In genomic region chr15:41483115-41483514, GRCh38 we compare ENCODE assay signal across 10 cellular contexts.
DNase-seq lines count a peak whose midpoint lies in the region; ATAC-seq and TF ChIP-seq lines count a peak whose summit lies in the region.
"Had no signal": no experiment of that assay in that cellular context is flagged by ENCODE, and none has a peak within 500 bp of the region (broad histone marks: within the 10 kb centered on the region; RNA-seq: fewer than 3 reads in every experiment).

No MANE protein-coding gene starts in this region.

- DNase-seq in GM13977 (ENCODE audit: low spot score) (peak; percentile 89), iPS-NIHi7 (ENCODE audit: extremely low spot score) (no peak), retina (no peak), NCI-H187 (lab: John Stamatoyannopoulos, UW) (no peak)
- no peak for DNase-seq in effector memory CD4-positive, alpha-beta T cell
- DNase-seq: NCI-H2171 had no signal

- H3K27ac ChIP-seq in effector memory CD4-positive, alpha-beta T cell (ENCODE audit: insufficient read depth, low read length, poor library complexity, severe bottlenecking): peak overlapping the region; percentile 37
- H3K27ac ChIP-seq: vagina had no signal

- peaks cover 33% of the 10 kb centered on the region for H3K36me3 ChIP-seq in effector memory CD4-positive, alpha-beta T cell (ENCODE audit: control insufficient read depth, insufficient read depth, low read length)

- no peaks in the 10 kb centered on the region for H3K27me3 ChIP-seq in effector memory CD4-positive, alpha-beta T cell (replicated peaks; ENCODE audit: control insufficient read depth, insufficient read depth, low read length, poor library complexity, severe bottlenecking)
- H3K27me3 ChIP-seq: vagina had no signal

- H3K4me3 ChIP-seq in effector memory CD4-positive, alpha-beta T cell (ENCODE audit: insufficient read depth, low read depth, low read length, poor library complexity, severe bottlenecking): peak overlapping the region; percentile 31
- H3K4me3 ChIP-seq: vagina had no signal

- ATAC-seq in GM19463 (IDR thresholded peaks at IDR 0.05; ENCODE audit: unreplicated experiment) (peak; percentile 80), HG03460 (IDR thresholded peaks at IDR 0.05; ENCODE audit: unreplicated experiment) (peak; percentile 60), HG02973 (IDR thresholded peaks at IDR 0.05; ENCODE audit: unreplicated experiment) (no peak)

- no peak for TF ChIP-seq CTCF in GM13977 (IDR thresholded peaks at IDR 0.05; ENCODE audit: extremely low read depth, insufficient read depth, missing control alignments)

- in situ Hi-C loops in GM13977 (cut with MboI; ENCODE audit: low pct_unique_long_range_greater_than_20kb, low sequenced_read_pairs, unreplicated experiment): no loop called here

- no peaks in the 10 kb centered on the region for H3K9me3 ChIP-seq in effector memory CD4-positive, alpha-beta T cell (ENCODE audit: control insufficient read depth, low read length)
- H3K9me3 ChIP-seq: vagina had no signal

- peaks cover 5% of the 10 kb centered on the region for H3K4me1 ChIP-seq in effector memory CD4-positive, alpha-beta T cell (ENCODE audit: control insufficient read depth, insufficient read depth, low read length, poor library complexity, severe bottlenecking)
- H3K4me1 ChIP-seq: vagina had no signal
